1 cellular context compared by ENCODE assay signal in genomic region chr6:136138003-136138402, GRCh38.
TF ChIP-seq lines count a peak whose summit lies in the region.

No MANE protein-coding gene starts in this region.

TF ChIP-seq in K562, 482 proteins besides CTCF, POLR2A, EP300 and RAD21 (continued from another document):
- no peak for TF ChIP-seq NR0B1 (IDR thresholded peaks at IDR 0.05; ENCODE audit: partially characterized antibody)
- TF ChIP-seq ZNF316 (IDR thresholded peaks at IDR 0.05), result peak; percentile 15; the same call in 1 of the 2 replicates
- TF ChIP-seq, protein P1, sequence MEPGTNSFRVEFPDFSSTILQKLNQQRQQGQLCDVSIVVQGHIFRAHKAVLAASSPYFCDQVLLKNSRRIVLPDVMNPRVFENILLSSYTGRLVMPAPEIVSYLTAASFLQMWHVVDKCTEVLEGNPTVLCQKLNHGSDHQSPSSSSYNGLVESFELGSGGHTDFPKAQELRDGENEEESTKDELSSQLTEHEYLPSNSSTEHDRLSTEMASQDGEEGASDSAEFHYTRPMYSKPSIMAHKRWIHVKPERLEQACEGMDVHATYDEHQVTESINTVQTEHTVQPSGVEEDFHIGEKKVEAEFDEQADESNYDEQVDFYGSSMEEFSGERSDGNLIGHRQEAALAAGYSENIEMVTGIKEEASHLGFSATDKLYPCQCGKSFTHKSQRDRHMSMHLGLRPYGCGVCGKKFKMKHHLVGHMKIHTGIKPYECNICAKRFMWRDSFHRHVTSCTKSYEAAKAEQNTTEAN (CRISPR knock-in tag; IDR thresholded peaks at IDR 0.05), result no peak
